Comparison of ENCODE assay signal across 2 cellular contexts in the genomic region with DNA sequence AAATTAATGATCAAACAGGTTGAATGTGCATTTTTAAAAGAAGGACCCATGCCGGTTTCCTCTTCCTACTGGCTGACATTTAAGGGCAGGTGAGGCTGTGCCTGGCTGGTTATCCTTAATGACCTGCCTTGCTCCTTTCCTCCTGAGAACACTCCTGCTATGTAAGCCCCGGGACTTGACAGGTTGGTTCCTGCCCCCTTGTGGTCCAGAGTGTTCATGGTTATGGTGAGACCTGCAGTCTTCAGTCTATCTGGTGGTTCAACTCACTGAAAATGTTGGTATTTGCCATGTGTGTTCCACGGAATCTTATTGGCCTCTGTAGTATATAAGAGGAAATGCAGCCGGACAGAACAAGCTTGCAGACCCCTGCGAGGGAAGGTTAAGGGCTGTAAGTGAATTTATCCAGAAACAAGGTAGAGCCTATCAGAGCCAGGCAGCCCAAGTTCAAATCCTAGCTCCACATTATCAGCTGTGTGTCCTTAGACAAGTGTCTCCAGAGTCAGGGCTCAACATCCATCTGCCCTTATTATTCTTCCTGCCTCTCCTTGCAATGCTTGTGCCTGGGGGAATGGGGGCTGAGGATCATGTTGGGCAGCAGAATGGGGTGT.
TF ChIP-seq lines count a peak whose summit lies in the region.

No MANE protein-coding gene starts in this region.

TF ChIP-seq in K562, 482 proteins besides CTCF, POLR2A, EP300 and RAD21:
- TF ChIP-seq HMG20B (CRISPR knock-in tag; IDR thresholded peaks at IDR 0.05) = no peak
- no peak for TF ChIP-seq SIN3A (IDR thresholded peaks at IDR 0.05; ENCODE audit: borderline replicate concordance in 2 of 2, control insufficient read depth in 1 of 2, low read depth in 2 of 2, low read length in 2 of 2)
- TF ChIP-seq, protein P1, sequence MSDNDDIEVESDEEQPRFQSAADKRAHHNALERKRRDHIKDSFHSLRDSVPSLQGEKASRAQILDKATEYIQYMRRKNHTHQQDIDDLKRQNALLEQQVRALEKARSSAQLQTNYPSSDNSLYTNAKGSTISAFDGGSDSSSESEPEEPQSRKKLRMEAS (CRISPR knock-in tag; IDR thresholded peaks at IDR 0.05) = no peak
- TF ChIP-seq SMC3 (conservative IDR thresholded peaks at IDR 0.05; ENCODE audit: insufficient read depth, low read depth, low read length) = peak; percentile 40; the same call in 1 of the 2 replicates
- TF ChIP-seq EHMT2 (IDR thresholded peaks at IDR 0.05) = peak; percentile 45; the same call in 1 of the 2 replicates
- TF ChIP-seq KDM4B (IDR thresholded peaks at IDR 0.05; ENCODE audit: borderline replicate concordance in 2 of 2, low read depth in 1 of 2) = no peak
- TF ChIP-seq, protein P2, sequence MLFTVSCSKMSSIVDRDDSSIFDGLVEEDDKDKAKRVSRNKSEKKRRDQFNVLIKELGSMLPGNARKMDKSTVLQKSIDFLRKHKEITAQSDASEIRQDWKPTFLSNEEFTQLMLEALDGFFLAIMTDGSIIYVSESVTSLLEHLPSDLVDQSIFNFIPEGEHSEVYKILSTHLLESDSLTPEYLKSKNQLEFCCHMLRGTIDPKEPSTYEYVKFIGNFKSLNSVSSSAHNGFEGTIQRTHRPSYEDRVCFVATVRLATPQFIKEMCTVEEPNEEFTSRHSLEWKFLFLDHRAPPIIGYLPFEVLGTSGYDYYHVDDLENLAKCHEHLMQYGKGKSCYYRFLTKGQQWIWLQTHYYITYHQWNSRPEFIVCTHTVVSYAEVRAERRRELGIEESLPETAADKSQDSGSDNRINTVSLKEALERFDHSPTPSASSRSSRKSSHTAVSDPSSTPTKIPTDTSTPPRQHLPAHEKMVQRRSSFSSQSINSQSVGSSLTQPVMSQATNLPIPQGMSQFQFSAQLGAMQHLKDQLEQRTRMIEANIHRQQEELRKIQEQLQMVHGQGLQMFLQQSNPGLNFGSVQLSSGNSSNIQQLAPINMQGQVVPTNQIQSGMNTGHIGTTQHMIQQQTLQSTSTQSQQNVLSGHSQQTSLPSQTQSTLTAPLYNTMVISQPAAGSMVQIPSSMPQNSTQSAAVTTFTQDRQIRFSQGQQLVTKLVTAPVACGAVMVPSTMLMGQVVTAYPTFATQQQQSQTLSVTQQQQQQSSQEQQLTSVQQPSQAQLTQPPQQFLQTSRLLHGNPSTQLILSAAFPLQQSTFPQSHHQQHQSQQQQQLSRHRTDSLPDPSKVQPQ (CRISPR knock-in tag; IDR thresholded peaks at IDR 0.05; ENCODE audit: borderline replicate concordance) = no peak
- TF ChIP-seq, protein P3, sequence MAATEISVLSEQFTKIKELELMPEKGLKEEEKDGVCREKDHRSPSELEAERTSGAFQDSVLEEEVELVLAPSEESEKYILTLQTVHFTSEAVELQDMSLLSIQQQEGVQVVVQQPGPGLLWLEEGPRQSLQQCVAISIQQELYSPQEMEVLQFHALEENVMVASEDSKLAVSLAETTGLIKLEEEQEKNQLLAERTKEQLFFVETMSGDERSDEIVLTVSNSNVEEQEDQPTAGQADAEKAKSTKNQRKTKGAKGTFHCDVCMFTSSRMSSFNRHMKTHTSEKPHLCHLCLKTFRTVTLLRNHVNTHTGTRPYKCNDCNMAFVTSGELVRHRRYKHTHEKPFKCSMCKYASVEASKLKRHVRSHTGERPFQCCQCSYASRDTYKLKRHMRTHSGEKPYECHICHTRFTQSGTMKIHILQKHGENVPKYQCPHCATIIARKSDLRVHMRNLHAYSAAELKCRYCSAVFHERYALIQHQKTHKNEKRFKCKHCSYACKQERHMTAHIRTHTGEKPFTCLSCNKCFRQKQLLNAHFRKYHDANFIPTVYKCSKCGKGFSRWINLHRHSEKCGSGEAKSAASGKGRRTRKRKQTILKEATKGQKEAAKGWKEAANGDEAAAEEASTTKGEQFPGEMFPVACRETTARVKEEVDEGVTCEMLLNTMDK (IDR thresholded peaks at IDR 0.05; ENCODE audit: borderline replicate concordance, insufficient read depth, low read depth, low read length, poor library complexity, severe bottlenecking) = peak; percentile 83

TF ChIP-seq in liver, 16 proteins besides CTCF, POLR2A, EP300 and RAD21:
- TF ChIP-seq, protein P1 (IDR thresholded peaks at IDR 0.05) = no peak
- TF ChIP-seq RXRA (IDR thresholded peaks at IDR 0.05) (peak; percentile 26 to 57), HNF4G (IDR thresholded peaks at IDR 0.05) (no peak), TAF1 (conservative IDR thresholded peaks at IDR 0.05) (no peak)
- TF ChIP-seq, protein P4, sequence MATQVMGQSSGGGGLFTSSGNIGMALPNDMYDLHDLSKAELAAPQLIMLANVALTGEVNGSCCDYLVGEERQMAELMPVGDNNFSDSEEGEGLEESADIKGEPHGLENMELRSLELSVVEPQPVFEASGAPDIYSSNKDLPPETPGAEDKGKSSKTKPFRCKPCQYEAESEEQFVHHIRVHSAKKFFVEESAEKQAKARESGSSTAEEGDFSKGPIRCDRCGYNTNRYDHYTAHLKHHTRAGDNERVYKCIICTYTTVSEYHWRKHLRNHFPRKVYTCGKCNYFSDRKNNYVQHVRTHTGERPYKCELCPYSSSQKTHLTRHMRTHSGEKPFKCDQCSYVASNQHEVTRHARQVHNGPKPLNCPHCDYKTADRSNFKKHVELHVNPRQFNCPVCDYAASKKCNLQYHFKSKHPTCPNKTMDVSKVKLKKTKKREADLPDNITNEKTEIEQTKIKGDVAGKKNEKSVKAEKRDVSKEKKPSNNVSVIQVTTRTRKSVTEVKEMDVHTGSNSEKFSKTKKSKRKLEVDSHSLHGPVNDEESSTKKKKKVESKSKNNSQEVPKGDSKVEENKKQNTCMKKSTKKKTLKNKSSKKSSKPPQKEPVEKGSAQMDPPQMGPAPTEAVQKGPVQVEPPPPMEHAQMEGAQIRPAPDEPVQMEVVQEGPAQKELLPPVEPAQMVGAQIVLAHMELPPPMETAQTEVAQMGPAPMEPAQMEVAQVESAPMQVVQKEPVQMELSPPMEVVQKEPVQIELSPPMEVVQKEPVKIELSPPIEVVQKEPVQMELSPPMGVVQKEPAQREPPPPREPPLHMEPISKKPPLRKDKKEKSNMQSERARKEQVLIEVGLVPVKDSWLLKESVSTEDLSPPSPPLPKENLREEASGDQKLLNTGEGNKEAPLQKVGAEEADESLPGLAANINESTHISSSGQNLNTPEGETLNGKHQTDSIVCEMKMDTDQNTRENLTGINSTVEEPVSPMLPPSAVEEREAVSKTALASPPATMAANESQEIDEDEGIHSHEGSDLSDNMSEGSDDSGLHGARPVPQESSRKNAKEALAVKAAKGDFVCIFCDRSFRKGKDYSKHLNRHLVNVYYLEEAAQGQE (IDR thresholded peaks at IDR 0.05) = peak; percentile 91
